ENCODE assay signal across 8 cellular contexts in the genomic region with DNA sequence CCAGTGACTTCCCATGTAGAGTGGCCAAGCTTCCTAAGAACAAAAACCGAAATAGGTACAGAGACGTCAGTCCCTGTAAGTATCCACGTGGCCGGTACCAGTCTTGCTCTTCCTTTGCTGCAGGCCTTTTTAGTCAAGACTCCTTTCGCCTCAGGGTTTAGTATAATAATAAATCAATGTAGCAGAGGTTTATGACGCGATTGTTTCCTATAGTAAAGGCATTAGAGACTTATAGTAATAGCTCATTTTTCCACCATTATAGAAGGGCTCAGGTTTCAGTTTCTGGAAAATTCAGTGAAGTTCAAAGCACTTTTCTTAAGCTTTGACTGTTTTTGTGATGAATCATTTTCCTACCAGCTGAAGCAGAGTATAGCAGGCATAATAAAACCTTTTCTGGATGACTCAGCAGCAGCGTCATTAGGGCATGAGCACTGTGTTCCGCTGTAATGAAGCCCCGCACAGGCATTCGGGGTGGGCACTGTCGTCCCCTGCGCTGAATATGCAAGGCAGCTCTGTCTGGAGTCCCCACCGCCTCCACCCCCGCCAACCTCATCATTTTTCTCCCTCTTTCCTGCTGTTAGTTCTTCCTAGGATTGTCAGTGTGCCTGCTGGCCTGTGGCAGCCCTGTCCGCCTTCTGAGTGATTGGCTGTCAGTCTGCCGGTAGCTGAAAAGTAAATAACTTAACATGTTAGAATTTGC. TPM values are rescaled to one million over a fixed set of nuclear protein-coding genes. Genes with fewer than 3 reads are reported as not detected.
DNase-seq lines count a peak whose midpoint lies in the region; ATAC-seq, FAIRE-seq and TF ChIP-seq lines count a peak whose summit lies in the region.

No MANE protein-coding gene starts in this region.

- H3K36me3 Mint-ChIP-seq in T-cell = peaks cover 44% of the 10 kb centered on the region
- peaks cover 24% of the 10 kb centered on the region for H3K36me3 Mint-ChIP-seq in neural progenitor cell

- POLR2A ChIA-PET in T-cell (lab: Charles Lee) = no interaction called here

- no peak for TF ChIP-seq EP300 in transverse colon (IDR thresholded peaks at IDR 0.05; ENCODE audit: low read depth)

- H3K4me1 ChIP-seq in neural progenitor cell = no peaks in the 10 kb centered on the region
- H3K4me1 ChIP-seq in transverse colon = peaks cover 9 to 28% (median 14%) of the 10 kb centered on the region in 4 donors

- CTCF ChIA-PET in T-cell (lab: Charles Lee) = interaction anchor here (0.6 kb wide), 2 partner anchors 14 to 57 kb away, joined by 3 to 4 read pairs; no protein-coding TSS in a partner anchor

- DNase-seq in T-cell (peak in 1 of 34 experiments; percentile 13), bronchial epithelial cell (ENCODE audit: low read depth) (peak; percentile 97), neural progenitor cell (ENCODE audit: low spot score) (no peak), transverse colon (no peak), cortex of kidney (lab: John Stamatoyannopoulos, UW) (no peak)

- H3K36me3 ChIP-seq in bronchial epithelial cell (ENCODE audit: control insufficient read depth, insufficient read depth, low read length) (peaks cover 11% of the 10 kb centered on the region), neural progenitor cell (no peaks in the 10 kb centered on the region), transverse colon (peaks cover 0 to 8% (median 0%) of the 10 kb centered on the region in 4 donors)

- no peak overlapping the region for H3K9ac ChIP-seq in neural progenitor cell

- peak overlapping the region; percentile 74 to 87 for H3K27ac Mint-ChIP-seq in T-cell
- H3K27ac Mint-ChIP-seq in neural progenitor cell = peak overlapping the region; percentile 12

- H3K9me3 ChIP-seq in neural progenitor cell (ENCODE audit: low read depth) (no peaks in the 10 kb centered on the region), transverse colon (no peaks in the 10 kb centered on the region)

- WGBS in transverse colon (ENCODE audit: low coverage in 1 of 2), 2 donors = 64 to 66% methylated on average over 10 to 17 of the region's 17 CpGs

- intact Hi-C loops in transverse colon (cut with DNase I; ENCODE audit: low total_unique reads) = no loop called here

- no peaks in the 10 kb centered on the region for H3K9me3 Mint-ChIP-seq in T-cell
- peaks cover 4% of the 10 kb centered on the region for H3K9me3 Mint-ChIP-seq in neural progenitor cell

- no peaks in the 10 kb centered on the region for H3K27me3 Mint-ChIP-seq in T-cell
- peaks cover 2% of the 10 kb centered on the region for H3K27me3 Mint-ChIP-seq in neural progenitor cell (ENCODE audit: insufficient read depth, low read depth)

- H3K27me3 ChIP-seq in bronchial epithelial cell (ENCODE audit: control insufficient read depth, insufficient read depth, low read length) (no peaks in the 10 kb centered on the region), neural progenitor cell (no peaks in the 10 kb centered on the region), transverse colon (no peaks in the 10 kb centered on the region)

- in situ Hi-C loops in transverse colon (cut with MboI; ENCODE audit: low pct_ligation_motif_present in 1 of 4, low pct_unique_long_range_greater_than_20kb in 1 of 4, low sequenced_read_pairs in 3 of 4) = no loop called here

- H2AFZ ChIP-seq in neural progenitor cell (replicated peaks) = no peak overlapping the region

- TF ChIP-seq CTCF in bronchial epithelial cell (IDR thresholded peaks at IDR 0.05; ENCODE audit: insufficient read depth, low read length, severe bottlenecking) (no peak), neural progenitor cell (IDR thresholded peaks at IDR 0.05) (no peak), transverse colon (IDR thresholded peaks at IDR 0.05) (no peak)

- H3K4me3 ChIP-seq in bronchial epithelial cell (ENCODE audit: low read depth, low read length) (no peak overlapping the region), neural progenitor cell (no peak overlapping the region), transverse colon (no peak overlapping the region)

- no peak overlapping the region for H3K27ac ChIP-seq in neural progenitor cell
- H3K27ac ChIP-seq in transverse colon = peak overlapping the region; percentile 44 to 74 (median 72)

- FAIRE-seq in bronchial epithelial cell (lab: Jason Lieb, UNC) = no peak

- TF ChIP-seq POLR2A in transverse colon (IDR thresholded peaks at IDR 0.05) = no peak

- no peak overlapping the region for H3K4me2 ChIP-seq in neural progenitor cell

- ATAC-seq in GM18861 (IDR thresholded peaks at IDR 0.05; ENCODE audit: unreplicated experiment) (peak; percentile 76), T-cell (replicated peaks in 1 of 4) (peak in 3 of 4 experiments; percentile 43 to 79 (median 57)), HG02798 (IDR thresholded peaks at IDR 0.05; ENCODE audit: poor library complexity, unreplicated experiment) (no peak), GM19328 (IDR thresholded peaks at IDR 0.05; ENCODE audit: unreplicated experiment) (no peak)

- peaks cover 16% of the 10 kb centered on the region for H3K79me2 ChIP-seq in neural progenitor cell (ENCODE audit: low read depth)

- H3K4me1 Mint-ChIP-seq in T-cell (peaks cover 49 to 77% (median 69%) of the 10 kb centered on the region in 3 donors), neural progenitor cell (peaks cover 27% of the 10 kb centered on the region)

- no peaks in the 10 kb centered on the region for H4K20me1 ChIP-seq in neural progenitor cell (ENCODE audit: low read depth)

- H3K4me3 Mint-ChIP-seq in T-cell = peak overlapping the region in 2 of 3 donors; percentile 38 to 44
- H3K4me3 Mint-ChIP-seq in neural progenitor cell = no peak overlapping the region

- no peaks in the 10 kb centered on the region for H3F3A ChIP-seq in neural progenitor cell (ENCODE audit: low read depth)

RNA-seq across cellular contexts. Expression of a gene that starts 51.3 kb away (rescaled TPM):
- total RNA-seq in T-cell = 10 to 100 TPM; 50.7 to 67.9 (median 55.3) TPM
- total RNA-seq in bronchial epithelial cell = 18.4 and 29.6 TPM in 2 replicates
- total RNA-seq in neural progenitor cell (ENCODE audit: low replicate concordance) = 35.3 and 38.1 TPM in 2 replicates
- total RNA-seq in transverse colon = 10 to 100 TPM; 19.3 to 34.8 (median 28.8) TPM

Comparison
In these comparisons a context has a peak if more than half of its experiments do, and no peak if none do; other contexts are left out.
1. ATAC-seq: peak in GM18861 (single experiment) and T-cell (3 of 4); none in HG02798 (single experiment) and GM19328 (single experiment).